Comparison of ENCODE assay signal across 12 cellular contexts in the genomic region with DNA sequence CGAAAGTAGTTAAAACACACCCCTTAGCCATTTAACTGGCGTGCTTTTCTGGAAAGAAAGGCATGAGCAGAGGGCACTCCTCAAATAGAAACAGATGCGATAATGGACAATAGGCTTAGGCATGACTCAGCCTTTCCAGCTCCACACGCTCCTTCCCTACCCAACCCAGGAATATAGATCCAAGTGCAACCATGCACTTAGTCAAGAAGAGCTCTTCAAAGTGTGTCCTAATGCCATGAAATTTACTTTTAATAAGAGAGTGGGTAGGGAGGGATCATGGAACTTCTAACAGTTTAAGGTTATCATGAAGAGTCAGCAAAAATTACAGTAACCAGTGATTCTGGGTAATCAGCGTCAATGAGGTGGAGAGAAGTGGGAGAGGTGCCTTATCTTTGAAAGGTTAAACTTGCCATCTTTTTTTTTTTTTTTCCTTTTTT. TPM values are rescaled to one million over a fixed set of nuclear protein-coding genes. Genes with fewer than 3 reads are reported as not detected.
DNase-seq lines count a peak whose midpoint lies in the region; FAIRE-seq and TF ChIP-seq lines count a peak whose summit lies in the region.
"Had no signal": no experiment of that assay in that cellular context is flagged by ENCODE, and none has a peak within 500 bp of the region (broad histone marks: within the 10 kb centered on the region; RNA-seq: fewer than 3 reads in every experiment).

No MANE protein-coding gene starts in this region.

- TF ChIP-seq POLR2A in endothelial cell of umbilical vein (IDR thresholded peaks at IDR 0.05; ENCODE audit: low read depth, low read length) (peak; percentile 6), prostate gland (IDR thresholded peaks at IDR 0.05) (no peak)

- H4K20me1 ChIP-seq in OCI-LY1 (ENCODE audit: insufficient read depth, low read length) (no peaks in the 10 kb centered on the region), endothelial cell of umbilical vein (replicated peaks; ENCODE audit: control insufficient read depth, extremely low read depth, insufficient read depth, low read length) (no peaks in the 10 kb centered on the region), neural progenitor cell (ENCODE audit: low read depth) (no peaks in the 10 kb centered on the region)

- H3K9me3 ChIP-seq in OCI-LY1 (ENCODE audit: low read length) (no peaks in the 10 kb centered on the region), endothelial cell of umbilical vein (replicated peaks; ENCODE audit: control insufficient read depth, insufficient read depth, low read length) (no peaks in the 10 kb centered on the region), neural progenitor cell (ENCODE audit: low read depth) (no peaks in the 10 kb centered on the region), prostate gland (no peaks in the 10 kb centered on the region)
- H3K9me3 ChIP-seq: body of pancreas had no signal

- H3K4me1 ChIP-seq in OCI-LY1 (ENCODE audit: insufficient read depth, low read length, severe bottlenecking) (peaks cover 57% of the 10 kb centered on the region), endothelial cell of umbilical vein (ENCODE audit: control insufficient read depth, extremely low read depth, insufficient read depth, low read length) (peaks cover 54% of the 10 kb centered on the region), neural progenitor cell (peaks cover 20% of the 10 kb centered on the region), prostate gland (replicated peaks) (no peaks in the 10 kb centered on the region)

- H3K79me2 ChIP-seq in OCI-LY1 (ENCODE audit: insufficient read depth, low read length) = no peaks in the 10 kb centered on the region
- no peaks in the 10 kb centered on the region for H3K79me2 ChIP-seq in endothelial cell of umbilical vein (ENCODE audit: control insufficient read depth, insufficient read depth, low read length)
- peaks cover 15% of the 10 kb centered on the region for H3K79me2 ChIP-seq in neural progenitor cell (ENCODE audit: low read depth)

- TF ChIP-seq CTCF in OCI-LY1 (IDR thresholded peaks at IDR 0.05; ENCODE audit: low read length) (no peak), endothelial cell of umbilical vein (IDR thresholded peaks at IDR 0.05; ENCODE audit: extremely low read depth in 1 of 2, insufficient read depth in 1 of 2, low read depth in 1 of 2, low read length in 2 of 2) (no peak), neural progenitor cell (IDR thresholded peaks at IDR 0.05) (no peak), prostate gland (IDR thresholded peaks at IDR 0.05) (no peak)

- peaks cover 20% of the 10 kb centered on the region for H3K4me1 Mint-ChIP-seq in neural progenitor cell
- H3K4me1 Mint-ChIP-seq in activated T-helper 1 cell treated with anti-CD3 and anti-CD28 coated beads, Interleukin-12 subunit alpha, Interleukin-12 subunit beta, Interleukin-2, Interleukin-4 antibody, amounts not matched to agents 30 ng/mL and 10 ng/mL and 1 ng/mL, durations not matched to agents 14 hours and 24 hours and 36 hours (ENCODE audit: low read depth) = peaks cover 18% of the 10 kb centered on the region

- no peaks in the 10 kb centered on the region for H3K27me3 Mint-ChIP-seq in neural progenitor cell (ENCODE audit: insufficient read depth, low read depth)
- H3K27me3 Mint-ChIP-seq in activated T-helper 1 cell treated with anti-CD3 and anti-CD28 coated beads, Interleukin-12 subunit alpha, Interleukin-12 subunit beta, Interleukin-2, Interleukin-4 antibody, amounts not matched to agents 30 ng/mL and 10 ng/mL and 1 ng/mL, durations not matched to agents 14 hours and 24 hours and 36 hours (ENCODE audit: insufficient read depth) = peaks cover 8% of the 10 kb centered on the region

- BruUV-seq in endothelial cell of umbilical vein (replicated peaks; lab: Mats Ljungman, UMichigan) = no TSS peak

- H3K9ac ChIP-seq in OCI-LY1 (ENCODE audit: low read length) = no peak overlapping the region
- peak overlapping the region; percentile 61 for H3K9ac ChIP-seq in endothelial cell of umbilical vein (replicated peaks; ENCODE audit: extremely low read depth, insufficient read depth, low read length)
- H3K9ac ChIP-seq in neural progenitor cell = no peak overlapping the region

- peak overlapping the region; percentile 3 for H3K4me3 Mint-ChIP-seq in neural progenitor cell
- no peak overlapping the region for H3K4me3 Mint-ChIP-seq in activated T-helper 1 cell treated with anti-CD3 and anti-CD28 coated beads, Interleukin-12 subunit alpha, Interleukin-12 subunit beta, Interleukin-2, Interleukin-4 antibody, amounts not matched to agents 30 ng/mL and 10 ng/mL and 1 ng/mL, durations not matched to agents 14 hours and 24 hours and 36 hours

- H3K36me3 ChIP-seq in OCI-LY1 (ENCODE audit: insufficient read depth, low read length) = no peaks in the 10 kb centered on the region
- H3K36me3 ChIP-seq in endothelial cell of umbilical vein (ENCODE audit: control insufficient read depth in 2 of 2, extremely low read depth in 1 of 2, insufficient read depth in 2 of 2, low read length in 2 of 2) = no peaks in the 10 kb centered on the region
- no peaks in the 10 kb centered on the region for H3K36me3 ChIP-seq in neural progenitor cell
- H3K36me3 ChIP-seq in prostate gland = no peaks in the 10 kb centered on the region

- dilution Hi-C loops in endothelial cell of umbilical vein (cut with MboI; ENCODE audit: extremely low pct_ligation_motif_present, low sequenced_read_pairs) = loop anchor here (25.0 kb wide), 1 partner anchor 120 kb away; no protein-coding TSS in a partner anchor

- H3K4me3 ChIP-seq in OCI-LY1 (ENCODE audit: low read depth, low read length, poor library complexity, severe bottlenecking) = no peak overlapping the region
- no peak overlapping the region for H3K4me3 ChIP-seq in endothelial cell of umbilical vein (replicated peaks in 1 of 3; ENCODE audit: insufficient read depth in 1 of 3, low read depth in 1 of 3, low read length in 3 of 3)
- H3K4me3 ChIP-seq in neural progenitor cell = no peak overlapping the region
- H3K4me3 ChIP-seq in prostate gland = no peak overlapping the region
- H3K4me3 ChIP-seq: body of pancreas had no signal

- H3F3A ChIP-seq in OCI-LY1 (ENCODE audit: insufficient read depth, low read length) (no peaks in the 10 kb centered on the region), neural progenitor cell (ENCODE audit: low read depth) (peaks cover 15% of the 10 kb centered on the region)

- intact Hi-C loops in endothelial cell of umbilical vein (cut with micrococcal nuclease) = loop anchor here (1.0 to 10.0 kb wide), 5 partner anchors 73 to 577 kb away; a partner anchor contains a TSS
- intact Hi-C loops in activated T-helper 1 cell treated with anti-CD3 and anti-CD28 coated beads, Interleukin-12 subunit alpha, Interleukin-12 subunit beta, Interleukin-2, Interleukin-4 antibody, amounts not matched to agents 30 ng/mL and 10 ng/mL and 1 ng/mL, durations not matched to agents 14 hours and 24 hours and 36 hours (cut with micrococcal nuclease) = no loop called here
- intact Hi-C loops in prostate gland (cut with DNase I) = loop anchor here (2.0 kb wide), 2 partner anchors 179 to 247 kb away; no protein-coding TSS in a partner anchor

- 89% methylated on average over 5 of the region's 5 CpGs for WGBS in prostate gland

- H3K9me3 Mint-ChIP-seq in neural progenitor cell = no peaks in the 10 kb centered on the region
- no peaks in the 10 kb centered on the region for H3K9me3 Mint-ChIP-seq in activated T-helper 1 cell treated with anti-CD3 and anti-CD28 coated beads, Interleukin-12 subunit alpha, Interleukin-12 subunit beta, Interleukin-2, Interleukin-4 antibody, amounts not matched to agents 30 ng/mL and 10 ng/mL and 1 ng/mL, durations not matched to agents 14 hours and 24 hours and 36 hours

- H3K4me2 ChIP-seq in OCI-LY1 (ENCODE audit: low read length) (no peak overlapping the region), endothelial cell of umbilical vein (ENCODE audit: insufficient read depth, low read length) (peak overlapping the region; percentile 50), neural progenitor cell (no peak overlapping the region)

- H3K36me3 Mint-ChIP-seq in neural progenitor cell = no peaks in the 10 kb centered on the region
- no peaks in the 10 kb centered on the region for H3K36me3 Mint-ChIP-seq in activated T-helper 1 cell treated with anti-CD3 and anti-CD28 coated beads, Interleukin-12 subunit alpha, Interleukin-12 subunit beta, Interleukin-2, Interleukin-4 antibody, amounts not matched to agents 30 ng/mL and 10 ng/mL and 1 ng/mL, durations not matched to agents 14 hours and 24 hours and 36 hours (ENCODE audit: low read depth)

- H3K27me3 ChIP-seq in OCI-LY1 (ENCODE audit: insufficient read depth, low read length) (no peaks in the 10 kb centered on the region), endothelial cell of umbilical vein (ENCODE audit: control insufficient read depth in 2 of 2, insufficient read depth in 2 of 2, low read length in 2 of 2) (no peaks in the 10 kb centered on the region), neural progenitor cell (no peaks in the 10 kb centered on the region), prostate gland (replicated peaks; ENCODE audit: insufficient read depth) (no peaks in the 10 kb centered on the region)
- H3K27me3 ChIP-seq: body of pancreas had no signal

- H3K27ac Mint-ChIP-seq in neural progenitor cell = peak overlapping the region; percentile 13
- H3K27ac Mint-ChIP-seq in activated T-helper 1 cell treated with anti-CD3 and anti-CD28 coated beads, Interleukin-12 subunit alpha, Interleukin-12 subunit beta, Interleukin-2, Interleukin-4 antibody, amounts not matched to agents 30 ng/mL and 10 ng/mL and 1 ng/mL, durations not matched to agents 14 hours and 24 hours and 36 hours = no peak overlapping the region

- CTCF ChIA-PET in endothelial cell of umbilical vein (lab: Charles Lee) = interaction anchor here (0.8 to 6.4 kb wide), 19 partner anchors 10 to 247 kb away, joined by 3 to 55 read pairs (median 5); a partner anchor contains a TSS

- H3K27ac ChIP-seq in OCI-LY1 (ENCODE audit: low read depth, low read length, poor library complexity, severe bottlenecking) (peak overlapping the region; percentile 74), endothelial cell of umbilical vein (ENCODE audit: insufficient read depth, low read depth, low read length) (peak overlapping the region; percentile 88), neural progenitor cell (no peak overlapping the region), prostate gland (no peak overlapping the region)
- H3K27ac ChIP-seq: body of pancreas had no signal

- peak; percentile 73 for FAIRE-seq in endothelial cell of umbilical vein (lab: Jason Lieb, UNC)
- FAIRE-seq: GM12892 had no signal

- H2AFZ ChIP-seq in OCI-LY1 (ENCODE audit: low read length) (no peak overlapping the region), endothelial cell of umbilical vein (ENCODE audit: low read depth, low read length) (peak overlapping the region; percentile 66), neural progenitor cell (replicated peaks) (peak overlapping the region; percentile 58)

- no peaks in the 10 kb centered on the region for H3K9me2 ChIP-seq in OCI-LY1 (ENCODE audit: low read depth, low read length)

- DNase-seq in DMS79 treated with DMSO at 0.1 percent for 48 hours (lab: John Stamatoyannopoulos, UW) (peak; percentile 70), endothelial cell of umbilical vein (ENCODE audit: low read depth, low spot score) (peak; percentile 89), neural progenitor cell (ENCODE audit: low spot score) (no peak), prostate gland (ENCODE audit: low spot score) (no peak)
- no peak for DNase-seq in activated CD4-positive, alpha-beta T cell treated with anti-CD3 and anti-CD28 coated beads for 1 hour
- DNase-seq in activated T-helper 1 cell treated with anti-CD3 and anti-CD28 coated beads, Interleukin-12 subunit alpha, Interleukin-12 subunit beta, Interleukin-2, Interleukin-4 antibody, amounts not matched to agents 30 ng/mL and 10 ng/mL and 1 ng/mL, durations not matched to agents 14 hours and 24 hours and 36 hours (ENCODE audit: low spot score) = no peak
- DNase-seq in activated naive CD4-positive, alpha-beta T cell treated with Interleukin-2 at 50 U/mL for 16 hours = no peak
- DNase-seq: body of pancreas, left colon, NCI-H1048 had no signal

- POLR2A ChIA-PET in endothelial cell of umbilical vein (lab: Charles Lee) = interaction anchor here (0.6 to 1.1 kb wide), 2 partner anchors 127 to 132 kb away, joined by 3 to 4 read pairs; no protein-coding TSS in a partner anchor

- H3K9me1 ChIP-seq in endothelial cell of umbilical vein (replicated peaks; ENCODE audit: control insufficient read depth, extremely low read depth, insufficient read depth, low read length) = no peaks in the 10 kb centered on the region

RNA-seq across cellular contexts. Expression of a gene that starts 2.4 kb away (rescaled TPM):
- total RNA-seq in endothelial cell of umbilical vein (14.6 and 21.1 TPM in 2 replicates), neural progenitor cell (ENCODE audit: low replicate concordance) (53.9 and 59.8 TPM in 2 replicates), prostate gland (10 to 100 TPM; 19.4 to 23.5 TPM)
- polyA plus RNA-seq in endothelial cell of umbilical vein = 17.6 and 18.5 TPM in 2 replicates
- 12.6 and 14.3 TPM in 2 replicates for polyA plus RNA-seq in endothelial cell of umbilical vein (2011; cell fraction: cytosol; rRNA removed)
- 163 and 195 TPM in 2 replicates for polyA plus RNA-seq in endothelial cell of umbilical vein (2011; cell fraction: nucleus; rRNA removed)
- 14.4 and 19.0 TPM in 2 replicates for polyA plus RNA-seq in endothelial cell of umbilical vein (2012)
- 20.2 and 30.2 TPM in 2 replicates for polyA minus RNA-seq in endothelial cell of umbilical vein
- 4.7 TPM for polyA minus RNA-seq in endothelial cell of umbilical vein (2011; cell fraction: cytosol; rRNA and poly(A)+ RNA removed)
- polyA minus RNA-seq in endothelial cell of umbilical vein (2011; cell fraction: nucleus; rRNA and poly(A)+ RNA removed) = 29.8 and 40.7 TPM in 2 replicates
- total RNA-seq in activated T-helper 1 cell treated with anti-CD3 and anti-CD28 coated beads, Interleukin-12 subunit alpha, Interleukin-12 subunit beta, Interleukin-2, Interleukin-4 antibody, amounts not matched to agents 30 ng/mL and 10 ng/mL and 1 ng/mL, durations not matched to agents 14 hours and 24 hours and 36 hours = 0.70 and 1.3 TPM in 2 replicates

RNA-seq across cellular contexts. Expression of a gene that starts 55.7 kb away (rescaled TPM):
- total RNA-seq in endothelial cell of umbilical vein = 6.0 TPM in 2 replicates
- 4.3 TPM in 2 replicates for polyA plus RNA-seq in endothelial cell of umbilical vein
- polyA plus RNA-seq in endothelial cell of umbilical vein (2011; cell fraction: cytosol; rRNA removed) = 2.6 and 3.1 TPM in 2 replicates
- 1.3 and 1.5 TPM in 2 replicates for polyA plus RNA-seq in endothelial cell of umbilical vein (2011; cell fraction: nucleus; rRNA removed)
- 3.8 and 5.2 TPM in 2 replicates for polyA plus RNA-seq in endothelial cell of umbilical vein (2012)
- polyA minus RNA-seq in endothelial cell of umbilical vein = 9.5 and 11.6 TPM in 2 replicates
- polyA minus RNA-seq in endothelial cell of umbilical vein (2011; cell fraction: cytosol; rRNA and poly(A)+ RNA removed) = 0.20 TPM
- polyA minus RNA-seq in endothelial cell of umbilical vein (2011; cell fraction: nucleus; rRNA and poly(A)+ RNA removed) = 1.8 and 1.9 TPM in 2 replicates
- 16.9 and 17.7 TPM in 2 replicates for total RNA-seq in neural progenitor cell (ENCODE audit: low replicate concordance)
- 2.5 and 2.8 TPM in 2 replicates for total RNA-seq in activated T-helper 1 cell treated with anti-CD3 and anti-CD28 coated beads, Interleukin-12 subunit alpha, Interleukin-12 subunit beta, Interleukin-2, Interleukin-4 antibody, amounts not matched to agents 30 ng/mL and 10 ng/mL and 1 ng/mL, durations not matched to agents 14 hours and 24 hours and 36 hours
- total RNA-seq in prostate gland = 10 to 100 TPM in 1 of 2 donors, 1 to 10 TPM in 1; 9.9 to 15.8 TPM

Comparison
In these comparisons a context has a peak if more than half of its experiments do, and no peak if none do; other contexts are left out.
1. DNase-seq: peak in DMS79 treated with DMSO at 0.1 percent for 48 hours (single experiment) and endothelial cell of umbilical vein (single experiment); none in neural progenitor cell (single experiment), activated CD4-positive, alpha-beta T cell treated with anti-CD3 and anti-CD28 coated beads for 1 hour (single experiment), activated T-helper 1 cell treated with anti-CD3 and anti-CD28 coated beads, Interleukin-12 subunit alpha, Interleukin-12 subunit beta, Interleukin-2, Interleukin-4 antibody, amounts not matched to agents 30 ng/mL and 10 ng/mL and 1 ng/mL, durations not matched to agents 14 hours and 24 hours and 36 hours (single experiment), prostate gland (single experiment) and activated naive CD4-positive, alpha-beta T cell treated with Interleukin-2 at 50 U/mL for 16 hours (single experiment).
2. H3K27ac ChIP-seq: peak in OCI-LY1 (single experiment) and endothelial cell of umbilical vein (single experiment); none in neural progenitor cell (single experiment) and prostate gland (0 of 2).